8 cellular contexts compared by ENCODE assay signal in the genomic region with DNA sequence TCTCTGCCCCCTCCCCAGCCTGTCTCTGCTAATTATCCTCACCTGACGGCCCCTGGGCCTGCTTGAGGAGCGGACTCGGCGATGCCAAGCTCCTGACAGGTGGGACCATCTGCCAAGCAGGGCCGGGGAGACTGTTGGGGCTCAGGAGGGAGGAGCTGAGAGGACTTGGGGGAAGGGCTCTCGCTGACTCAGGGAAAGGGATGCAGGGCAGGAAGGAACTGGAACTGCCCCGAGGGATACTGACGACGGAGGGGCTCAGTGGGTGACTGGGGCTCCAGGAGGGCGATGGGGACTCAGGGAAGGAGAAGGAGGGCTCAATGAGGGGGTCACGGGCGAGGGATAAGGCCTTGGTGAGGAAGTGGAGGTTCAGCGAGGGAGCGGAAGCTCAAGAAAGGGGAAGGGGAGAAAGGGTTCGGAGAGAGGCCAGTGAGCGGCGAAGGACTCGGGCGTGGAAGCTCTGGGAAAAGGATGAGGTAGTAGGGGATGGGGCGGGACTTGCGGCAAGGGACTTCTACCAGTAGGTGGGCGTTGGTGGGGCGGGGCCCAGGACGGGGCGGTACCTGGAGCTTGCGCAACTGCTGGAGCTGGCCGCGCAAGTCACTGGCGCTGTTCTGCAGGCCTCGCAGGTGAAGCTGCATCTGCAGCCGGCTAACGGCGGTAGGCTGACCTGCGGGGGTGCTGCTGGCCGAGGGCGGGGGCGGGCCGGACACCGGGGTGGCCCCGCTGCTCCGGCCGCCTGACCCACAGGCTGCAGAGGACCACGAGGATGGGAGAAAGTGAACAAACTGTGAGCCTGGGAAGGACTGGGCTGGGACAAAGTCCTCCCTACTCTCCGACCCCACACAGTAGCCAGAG. TPM values are rescaled to one million over a fixed set of nuclear protein-coding genes. Genes with fewer than 3 reads are reported as not detected.
DNase-seq lines count a peak whose midpoint lies in the region; ATAC-seq, FAIRE-seq and TF ChIP-seq lines count a peak whose summit lies in the region.

No MANE protein-coding gene starts in this region.

- no peak for TF ChIP-seq POLR2A in GM12891 (IDR thresholded peaks at IDR 0.05; ENCODE audit: low read depth, low read length)

- ATAC-seq in HG03097 (IDR thresholded peaks at IDR 0.05; ENCODE audit: low FRiP score, unreplicated experiment), result peak; percentile 54
- peak; percentile 84 for ATAC-seq in left lung
- no peak for ATAC-seq in GM21367 (IDR thresholded peaks at IDR 0.05; ENCODE audit: unreplicated experiment)

- H3K36me3 ChIP-seq in left lung, result no peaks in the 10 kb centered on the region

- H3K9me3 ChIP-seq in left lung, result no peaks in the 10 kb centered on the region

- H3K4me3 ChIP-seq in left lung, result peak overlapping the region; percentile 21 to 37

- peaks cover 14 to 32% of the 10 kb centered on the region in 2 donors for H3K4me1 ChIP-seq in left lung

- peak in 1 of 2 donors; percentile 19 for TF ChIP-seq CTCF in left lung (IDR thresholded peaks at IDR 0.05)

- H3K27ac ChIP-seq in left lung, result no peak overlapping the region

- intact Hi-C loops in left lung (cut with DNase I), result no loop called here

- DNase-seq in GM12891 (ENCODE audit: insufficient read length, low spot score), result peak; percentile 94
- peak; percentile 92 for DNase-seq in NCI-H2227 (lab: John Stamatoyannopoulos, UW; ENCODE audit: unreplicated experiment)
- peak; percentile 84 for DNase-seq in activated CD4-positive, CD25-positive, alpha-beta regulatory T cell treated with anti-CD3 and anti-CD28 coated beads, Interleukin-2, amount 50 U/mL, for 72 hours
- DNase-seq in cerebellar nuclear complex (lab: John Stamatoyannopoulos, UW), result peak; percentile 31 to 42
- DNase-seq in left lung, result peak; percentile 92 to 94
- DNase-seq in stimulated activated CD4-positive, alpha-beta T cell treated with anti-CD3 and anti-CD28 coated beads, TNF-alpha, amount 100 ng/mL, for 1 hour (ENCODE audit: low read depth in 3 of 3, low spot score in 1 of 3), result peak; percentile 68 to 88 (median 70)

- FAIRE-seq in GM12891 (lab: Jason Lieb, UNC), result no peak

- H3K27me3 ChIP-seq in left lung, result peaks cover 45 to 59% of the 10 kb centered on the region in 2 donors

TF ChIP-seq in GM12891, 5 proteins besides CTCF, POLR2A, EP300 and RAD21:
- no peak for TF ChIP-seq PAX5 (IDR thresholded peaks at IDR 0.05; ENCODE audit: insufficient read depth, low read length, severe bottlenecking)
- TF ChIP-seq POLR2AphosphoS5 (IDR thresholded peaks at IDR 0.05; ENCODE audit: low read depth, low read length), result no peak
- TF ChIP-seq TAF1 (IDR thresholded peaks at IDR 0.05; ENCODE audit: low read depth, low read length), result no peak
- no peak for TF ChIP-seq POU2F2 (IDR thresholded peaks at IDR 0.05; ENCODE audit: low read depth, low read length)
- TF ChIP-seq SPI1 (IDR thresholded peaks at IDR 0.05; ENCODE audit: low read depth, low read length), result peak; percentile 44; the same call in 1 of the 2 replicates
TF ChIP-seq in GM12891: peak in this region for 1.

RNA-seq across cellular contexts. Expression of a gene that starts 46.5 kb away (rescaled TPM):
- polyA plus RNA-seq in GM12891 (2012; ENCODE audit: low read depth, missing spikeins), result 0.24 TPM
- 1 to 10 TPM; 2.7 to 2.8 TPM for total RNA-seq in left lung

Comparison
In these comparisons a context has a peak if more than half of its experiments do, and no peak if none do; other contexts are left out.
1. DNase-seq: peak in every context shown above with its lines; median percentile 94 in GM12891; 93 in left lung; 92 in NCI-H2227; 84 in activated CD4-positive, CD25-positive, alpha-beta regulatory T cell treated with anti-CD3 and anti-CD28 coated beads, Interleukin-2, amount 50 U/mL, for 72 hours; 70 in stimulated activated CD4-positive, alpha-beta T cell treated with anti-CD3 and anti-CD28 coated beads, TNF-alpha, amount 100 ng/mL, for 1 hour; 36 in cerebellar nuclear complex.